Comparison of ENCODE assay signal across 29 cellular contexts in genomic region chr12:4833053-4833452, GRCh38.
"Had no signal": no experiment of that assay in that cellular context is flagged by ENCODE, and none has a peak within 500 bp of the region (broad histone marks: within the 10 kb centered on the region; RNA-seq: fewer than 3 reads in every experiment).

No MANE protein-coding gene starts in this region.

- H3K4me1 Mint-ChIP-seq: mesothelial cell of epicardium had no signal

- DNase-seq: dermis blood vessel endothelial cell; effector memory CD4-positive, alpha-beta T cell; foreskin keratinocyte; heart left ventricle; left cardiac atrium; left lung; mesenchymal stem cell; mucosa of descending colon; naive thymus-derived CD4-positive, alpha-beta T cell; sigmoid colon; spleen; stimulated activated CD4-positive, alpha-beta T cell treated with anti-CD3 and anti-CD28 coated beads, Interleukin-2, amount 100 ng/mL, for 48 hours; stimulated activated CD8-positive, alpha-beta memory T cell treated with anti-CD3 and anti-CD28 coated beads, Interleukin-4, amount 100 ng/mL, for 48 hours; upper lobe of left lung; uterus had no signal

- H3K9me3 ChIP-seq: heart left ventricle, mucosa of descending colon, prostate gland, right atrium auricular region, thoracic aorta, uterus had no signal

- H3K4me1 ChIP-seq: esophagus muscularis mucosa, foreskin keratinocyte, heart left ventricle, left lung, parathyroid adenoma, prostate gland, right atrium auricular region, sigmoid colon, tibial nerve, upper lobe of left lung, uterus had no signal

- H3K27ac Mint-ChIP-seq: mesothelial cell of epicardium, nephron, neural progenitor cell had no signal

- H3K4me2 ChIP-seq: hepatocyte, neural progenitor cell had no signal

- H3K27ac ChIP-seq: coronary artery, esophagus muscularis mucosa, foreskin keratinocyte, gastroesophageal sphincter, heart left ventricle, hepatocyte, left lung, neural progenitor cell, parathyroid adenoma, prostate gland, right atrium auricular region, sigmoid colon, skin epidermis, spleen, thoracic aorta, tibial nerve, upper lobe of left lung, uterus had no signal

- ATAC-seq: foreskin keratinocyte; gastroesophageal sphincter; heart left ventricle; left cardiac atrium; left lung; naive thymus-derived CD4-positive, alpha-beta T cell had no signal

- H3K4me3 Mint-ChIP-seq: mesothelial cell of epicardium; naive thymus-derived CD4-positive, alpha-beta T cell; nephron; neural progenitor cell; stimulated activated naive CD8-positive, alpha-beta T cell treated with anti-CD3 and anti-CD28 coated beads, Interleukin-15, Interleukin-2, amounts not matched to agents 100 ng/mL and 50 ng/mL, for 24 hours had no signal

- H3K9me3 Mint-ChIP-seq: mesothelial cell of epicardium, nephron, neural progenitor cell had no signal

- H3K79me2 ChIP-seq: hepatocyte, parathyroid adenoma had no signal

- H3K27me3 Mint-ChIP-seq: stimulated activated naive CD8-positive, alpha-beta T cell treated with anti-CD3 and anti-CD28 coated beads, Interleukin-15, Interleukin-2, amounts not matched to agents 100 ng/mL and 50 ng/mL, for 24 hours had no signal

- H3K9ac ChIP-seq: neural progenitor cell, parathyroid adenoma had no signal

- H2AFZ ChIP-seq: hepatocyte, neural progenitor cell, parathyroid adenoma had no signal

- H3K36me3 ChIP-seq: esophagus muscularis mucosa, gastroesophageal sphincter, heart left ventricle, left lung, neural progenitor cell, prostate gland, right atrium auricular region, sigmoid colon, spleen, thoracic aorta, tibial nerve, upper lobe of left lung, uterus had no signal

- H3K4me3 ChIP-seq: coronary artery, esophagus muscularis mucosa, gastroesophageal sphincter, heart left ventricle, hepatocyte, left lung, mucosa of descending colon, neural progenitor cell, prostate gland, right atrium auricular region, sigmoid colon, skin epidermis, spleen, thoracic aorta, tibial nerve, upper lobe of left lung, uterus had no signal

- H3K27me3 ChIP-seq: foreskin keratinocyte, neural progenitor cell, right atrium auricular region, spleen, upper lobe of left lung, uterus had no signal

- H3K36me3 Mint-ChIP-seq: mesothelial cell of epicardium, neural progenitor cell had no signal
